In the genomic region with DNA sequence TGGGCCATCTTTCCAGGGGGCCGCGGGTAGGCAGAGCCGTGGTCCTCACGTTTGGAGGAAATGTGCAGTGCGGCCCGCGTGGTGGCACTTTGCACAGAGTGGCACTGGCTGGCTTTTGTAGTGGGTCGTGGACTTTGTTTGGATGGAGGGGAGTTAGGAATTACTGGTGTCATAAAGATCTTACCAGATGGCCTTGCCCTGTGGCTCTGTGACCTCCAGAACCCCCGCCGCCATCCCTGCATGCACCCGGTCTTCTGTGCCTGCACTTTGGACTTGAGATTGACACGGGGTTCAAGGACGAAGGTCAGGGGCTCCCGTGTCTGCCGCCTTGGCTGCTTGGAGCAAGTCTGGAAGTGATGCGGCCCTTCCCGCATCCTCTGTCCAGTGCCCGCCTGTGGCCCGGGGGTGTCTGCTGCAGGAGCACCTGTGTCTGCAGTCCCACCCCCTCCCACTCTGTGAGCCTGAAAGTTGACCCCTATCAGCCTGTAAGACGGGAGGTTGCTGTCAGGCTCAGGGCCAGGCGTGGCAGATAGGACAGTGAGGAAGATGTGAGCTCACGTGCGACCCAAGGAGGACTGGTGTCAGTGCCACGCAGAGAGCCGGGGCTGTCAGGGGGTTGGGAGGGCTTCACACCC, we compare ENCODE assay signal across 8 cellular contexts. TPM values are rescaled to one million over a fixed set of nuclear protein-coding genes. Genes with fewer than 3 reads are reported as not detected.
DNase-seq lines count a peak whose midpoint lies in the region; FAIRE-seq and TF ChIP-seq lines count a peak whose summit lies in the region.

No MANE protein-coding gene starts in this region.

- H3K9me1 ChIP-seq in endothelial cell of umbilical vein (replicated peaks; ENCODE audit: control insufficient read depth, extremely low read depth, insufficient read depth, low read length), result no peaks in the 10 kb centered on the region

- no peak for DNase-seq in AG09309 (ENCODE audit: low read depth)
- DNase-seq in LNCaP clone FGC (ENCODE audit: low read depth), result no peak
- DNase-seq in endothelial cell of umbilical vein (ENCODE audit: low read depth, low spot score), result no peak
- no peak for DNase-seq in SJCRH30
- no peak for DNase-seq in OCI-M1 (lab: John Stamatoyannopoulos, UW)
- no peak for DNase-seq in NCI-H2227 (lab: John Stamatoyannopoulos, UW; ENCODE audit: unreplicated experiment)
- no peak for DNase-seq in NCI-H187 treated with DMSO at 0.1 percent for 48 hours (lab: John Stamatoyannopoulos, UW)

- H3K9me3 ChIP-seq in endothelial cell of umbilical vein (replicated peaks; ENCODE audit: control insufficient read depth, insufficient read depth, low read length) (no peaks in the 10 kb centered on the region), neural cell (ENCODE audit: low read length) (no peaks in the 10 kb centered on the region), SJCRH30 (replicated peaks) (no peaks in the 10 kb centered on the region)

- H3K27ac ChIP-seq in endothelial cell of umbilical vein (ENCODE audit: insufficient read depth, low read depth, low read length), result no peak overlapping the region
- H3K27ac ChIP-seq in neural cell (ENCODE audit: low read length), result no peak overlapping the region
- no peak overlapping the region for H3K27ac ChIP-seq in SJCRH30

- no peak for FAIRE-seq in endothelial cell of umbilical vein (lab: Jason Lieb, UNC)

- no peak for TF ChIP-seq EP300 in neural cell (conservative IDR thresholded peaks at IDR 0.05; ENCODE audit: poor library complexity, severe bottlenecking)

- H4K20me1 ChIP-seq in endothelial cell of umbilical vein (replicated peaks; ENCODE audit: control insufficient read depth, extremely low read depth, insufficient read depth, low read length) (no peaks in the 10 kb centered on the region), neural cell (ENCODE audit: insufficient read depth) (peaks cover 11% of the 10 kb centered on the region)

- no peak for TF ChIP-seq CTCF in AG09309 (IDR thresholded peaks at IDR 0.05; ENCODE audit: control insufficient read depth, insufficient read depth, low read depth, low read length, missing control alignments)
- TF ChIP-seq CTCF in LNCaP clone FGC (IDR thresholded peaks at IDR 0.05; ENCODE audit: control insufficient read depth, extremely low read depth, insufficient read depth), result no peak
- TF ChIP-seq CTCF in endothelial cell of umbilical vein (IDR thresholded peaks at IDR 0.05; ENCODE audit: extremely low read depth in 1 of 2, insufficient read depth in 1 of 2, low read depth in 1 of 2, low read length in 2 of 2), result no peak
- TF ChIP-seq CTCF in neural cell (IDR thresholded peaks at IDR 0.05; ENCODE audit: poor library complexity, severe bottlenecking), result no peak

- no peaks in the 10 kb centered on the region for H3K36me3 ChIP-seq in endothelial cell of umbilical vein (ENCODE audit: control insufficient read depth in 2 of 2, extremely low read depth in 1 of 2, insufficient read depth in 2 of 2, low read length in 2 of 2)
- no peaks in the 10 kb centered on the region for H3K36me3 ChIP-seq in neural cell (ENCODE audit: insufficient read depth, low read length)
- H3K36me3 ChIP-seq in SJCRH30, result no peaks in the 10 kb centered on the region

- CTCF ChIA-PET in endothelial cell of umbilical vein (lab: Charles Lee), result interaction anchor here (0.8 to 2.6 kb wide), 4 partner anchors 7 to 33 kb away, joined by 3 to 18 read pairs (median 6); no protein-coding TSS in a partner anchor

- TF ChIP-seq RAD21 in neural cell (conservative IDR thresholded peaks at IDR 0.05), result no peak

- peaks cover 36% of the 10 kb centered on the region for H3K4me1 ChIP-seq in endothelial cell of umbilical vein (ENCODE audit: control insufficient read depth, extremely low read depth, insufficient read depth, low read length)
- H3K4me1 ChIP-seq in SJCRH30, result peaks cover 4% of the 10 kb centered on the region; the same call in 1 of the 2 replicates

- peak overlapping the region; percentile 77 for H3K4me2 ChIP-seq in endothelial cell of umbilical vein (ENCODE audit: insufficient read depth, low read length)
- peak overlapping the region; percentile 91 for H3K4me2 ChIP-seq in neural cell (ENCODE audit: low read length)

- no peaks in the 10 kb centered on the region for H3F3A ChIP-seq in neural cell (ENCODE audit: insufficient read depth, low read length, poor library complexity, severe bottlenecking)

- peak overlapping the region; percentile 68 for H3K4me3 ChIP-seq in AG09309 (ENCODE audit: control insufficient read depth, low read depth, low read length)
- H3K4me3 ChIP-seq in LNCaP clone FGC (ENCODE audit: low read depth, low read length), result peak overlapping the region; percentile 97
- peak overlapping the region in 2 of 3 experiments; percentile 76 to 99 for H3K4me3 ChIP-seq in endothelial cell of umbilical vein (replicated peaks in 1 of 3; ENCODE audit: insufficient read depth in 1 of 3, low read depth in 1 of 3, low read length in 3 of 3)
- peak overlapping the region; percentile 97 for H3K4me3 ChIP-seq in neural cell (ENCODE audit: low read length)
- H3K4me3 ChIP-seq in SJCRH30, result no peak overlapping the region

- H3K9me2 ChIP-seq in neural cell (ENCODE audit: insufficient read depth, low read length), result no peaks in the 10 kb centered on the region

- intact Hi-C loops in endothelial cell of umbilical vein (cut with micrococcal nuclease), result no loop called here

- peak overlapping the region; percentile 8 for H3K9ac ChIP-seq in endothelial cell of umbilical vein (replicated peaks; ENCODE audit: extremely low read depth, insufficient read depth, low read length)
- peak overlapping the region; percentile 81 for H3K9ac ChIP-seq in neural cell (ENCODE audit: low read length)

- no TSS peak for BruUV-seq in endothelial cell of umbilical vein (replicated peaks; lab: Mats Ljungman, UMichigan)

- POLR2A ChIA-PET in endothelial cell of umbilical vein (lab: Charles Lee), result no interaction called here

- dilution Hi-C loops in endothelial cell of umbilical vein (cut with MboI; ENCODE audit: extremely low pct_ligation_motif_present, low sequenced_read_pairs), result no loop called here

- H3K27me3 ChIP-seq in endothelial cell of umbilical vein (ENCODE audit: control insufficient read depth in 2 of 2, insufficient read depth in 2 of 2, low read length in 2 of 2), result no peaks in the 10 kb centered on the region
- H3K27me3 ChIP-seq in neural cell (ENCODE audit: insufficient read depth, low read depth, low read length), result no peaks in the 10 kb centered on the region
- H3K27me3 ChIP-seq in SJCRH30, result 0 out of 2 replicates have a peak, but pooled peaks cover 3% of the 10 kb centered on the region

- H2AFZ ChIP-seq in endothelial cell of umbilical vein (ENCODE audit: low read depth, low read length) (no peak overlapping the region), neural cell (ENCODE audit: low read depth, low read length) (no peak overlapping the region)

- H3K79me2 ChIP-seq in endothelial cell of umbilical vein (ENCODE audit: control insufficient read depth, insufficient read depth, low read length) (peaks cover 70% of the 10 kb centered on the region), neural cell (replicated peaks; ENCODE audit: insufficient read depth, low read length) (peaks cover 37% of the 10 kb centered on the region)

- no peak for TF ChIP-seq POLR2A in endothelial cell of umbilical vein (IDR thresholded peaks at IDR 0.05; ENCODE audit: low read depth, low read length)

TF ChIP-seq in endothelial cell of umbilical vein, 7 proteins besides CTCF, POLR2A, EP300 and RAD21 (continues in another document):
- no peak for TF ChIP-seq MYC (IDR thresholded peaks at IDR 0.05; ENCODE audit: low read depth, low read length)

TF ChIP-seq in neural cell, 6 proteins besides CTCF, POLR2A, EP300 and RAD21 (continues in another document):
- no peak for TF ChIP-seq POLR2AphosphoS5 (IDR thresholded peaks at IDR 0.05)
- TF ChIP-seq EZH2 (IDR thresholded peaks at IDR 0.05; ENCODE audit: borderline replicate concordance, insufficient read depth, low read length, poor library complexity, severe bottlenecking), result no peak

RNA-seq across cellular contexts. Expression of a gene that starts 2.2 kb away (rescaled TPM):
- total RNA-seq in endothelial cell of umbilical vein, result 76.8 and 78.1 TPM in 2 replicates
- polyA plus RNA-seq in endothelial cell of umbilical vein (34.7 and 35.1 TPM in 2 replicates), neural cell (28.3 and 30.4 TPM in 2 replicates)
- polyA plus RNA-seq in endothelial cell of umbilical vein (2011; cell fraction: cytosol; rRNA removed), result 48.9 and 52.2 TPM in 2 replicates
- 40.1 and 41.4 TPM in 2 replicates for polyA plus RNA-seq in endothelial cell of umbilical vein (2011; cell fraction: nucleus; rRNA removed)
- 54.2 and 62.8 TPM in 2 replicates for polyA plus RNA-seq in endothelial cell of umbilical vein (2012)
- polyA minus RNA-seq in endothelial cell of umbilical vein (43.7 and 51.4 TPM in 2 replicates), neural cell (34.3 and 41.4 TPM in 2 replicates)
- polyA minus RNA-seq in endothelial cell of umbilical vein (2011; cell fraction: cytosol; rRNA and poly(A)+ RNA removed), result 18.5 TPM
- polyA minus RNA-seq in endothelial cell of umbilical vein (2011; cell fraction: nucleus; rRNA and poly(A)+ RNA removed), result 13.8 and 21.1 TPM in 2 replicates
- total RNA-seq in SJCRH30 (2014; rRNA removed; shearing (Covaris generic)), result 35.8 and 40.1 TPM in 2 replicates

RNA-seq across cellular contexts. Expression of a gene that starts 34.1 kb away (rescaled TPM):
- total RNA-seq in endothelial cell of umbilical vein, result 393 and 394 TPM in 2 replicates
- polyA plus RNA-seq in endothelial cell of umbilical vein (574 and 716 TPM in 2 replicates), neural cell (153 and 177 TPM in 2 replicates)
- 342 and 469 TPM in 2 replicates for polyA plus RNA-seq in endothelial cell of umbilical vein (2011; cell fraction: cytosol; rRNA removed)
- 404 and 491 TPM in 2 replicates for polyA plus RNA-seq in endothelial cell of umbilical vein (2011; cell fraction: nucleus; rRNA removed)
- polyA plus RNA-seq in endothelial cell of umbilical vein (2012), result 384 and 600 TPM in 2 replicates
- polyA minus RNA-seq in endothelial cell of umbilical vein (371 and 416 TPM in 2 replicates), neural cell (115 and 116 TPM in 2 replicates)
- polyA minus RNA-seq in endothelial cell of umbilical vein (2011; cell fraction: cytosol; rRNA and poly(A)+ RNA removed), result 404 TPM
- polyA minus RNA-seq in endothelial cell of umbilical vein (2011; cell fraction: nucleus; rRNA and poly(A)+ RNA removed), result 69.0 and 101 TPM in 2 replicates
- total RNA-seq in SJCRH30 (2014; rRNA removed; shearing (Covaris generic)), result 313 and 320 TPM in 2 replicates

RNA-seq across cellular contexts. Expression of a gene that starts 39.4 kb away (rescaled TPM):
- total RNA-seq in endothelial cell of umbilical vein, result not detected in 2 replicates
- 0.10 and 0.17 TPM in 2 replicates for polyA plus RNA-seq in endothelial cell of umbilical vein
- 0.15 and 0.20 TPM in 2 replicates for polyA plus RNA-seq in endothelial cell of umbilical vein (2011; cell fraction: cytosol; rRNA removed)
- 0.25 and 0.36 TPM in 2 replicates for polyA plus RNA-seq in endothelial cell of umbilical vein (2011; cell fraction: nucleus; rRNA removed)
- 0.20 and 0.24 TPM in 2 replicates for polyA plus RNA-seq in endothelial cell of umbilical vein (2012)
- not detected in 2 replicates for polyA minus RNA-seq in endothelial cell of umbilical vein
- polyA minus RNA-seq in endothelial cell of umbilical vein (2011; cell fraction: cytosol; rRNA and poly(A)+ RNA removed), result 0.92 TPM
- 0.34 and 0.48 TPM in 2 replicates for polyA minus RNA-seq in endothelial cell of umbilical vein (2011; cell fraction: nucleus; rRNA and poly(A)+ RNA removed)
- polyA plus RNA-seq in neural cell, result not detected in 2 replicates
- polyA minus RNA-seq in neural cell, result not detected in 2 replicates
- 0.13 and 0.59 TPM in 2 replicates for total RNA-seq in SJCRH30 (2014; rRNA removed; shearing (Covaris generic))
